In the genomic region with DNA sequence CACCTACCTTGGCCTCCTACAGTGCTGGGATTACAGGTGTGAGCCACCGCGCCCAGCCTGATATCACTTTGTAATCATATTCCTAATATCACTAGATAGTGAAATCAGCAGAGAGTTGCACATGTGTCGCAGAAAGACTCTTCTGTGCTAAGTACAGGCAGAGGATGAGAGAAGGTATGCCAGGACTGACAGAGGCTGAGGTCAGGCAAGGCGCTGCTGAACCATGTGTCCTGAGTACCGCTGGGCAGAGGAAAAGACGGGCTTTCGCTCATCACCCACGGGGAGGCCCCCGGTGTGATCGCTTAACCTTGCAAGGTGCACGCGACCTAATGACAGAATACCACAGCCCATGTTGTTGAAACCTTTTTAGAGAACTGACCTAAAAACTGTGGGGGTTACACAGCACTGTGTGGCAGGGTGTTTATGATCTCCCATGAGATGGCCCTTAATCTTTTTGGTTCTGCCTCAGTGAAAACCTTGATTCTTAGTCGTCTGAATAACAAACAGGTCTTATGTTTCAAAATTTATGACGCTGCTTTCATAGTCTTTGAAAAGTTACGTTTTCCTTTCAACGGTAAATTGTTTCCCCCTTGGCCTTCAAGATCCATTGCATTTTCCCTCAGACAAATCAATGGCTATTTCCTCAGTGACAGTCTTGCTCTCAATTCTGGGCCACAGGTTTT, we compare ENCODE assay signal across 1 cellular context.
TF ChIP-seq lines count a peak whose summit lies in the region.

No MANE protein-coding gene starts in this region.

TF ChIP-seq in GM12878, 131 proteins besides CTCF, POLR2A, EP300 and RAD21:
- peak in 1 of 2 experiments; percentile 69; a peak in 2 of 4 replicates for TF ChIP-seq BHLHE40 (IDR thresholded peaks at IDR 0.05; ENCODE audit: borderline replicate concordance in 1 of 2, low read depth in 2 of 2, low read length in 1 of 2)
- no peak for TF ChIP-seq NFIC (IDR thresholded peaks at IDR 0.05; ENCODE audit: low read depth, low read length)
- TF ChIP-seq, protein P1, sequence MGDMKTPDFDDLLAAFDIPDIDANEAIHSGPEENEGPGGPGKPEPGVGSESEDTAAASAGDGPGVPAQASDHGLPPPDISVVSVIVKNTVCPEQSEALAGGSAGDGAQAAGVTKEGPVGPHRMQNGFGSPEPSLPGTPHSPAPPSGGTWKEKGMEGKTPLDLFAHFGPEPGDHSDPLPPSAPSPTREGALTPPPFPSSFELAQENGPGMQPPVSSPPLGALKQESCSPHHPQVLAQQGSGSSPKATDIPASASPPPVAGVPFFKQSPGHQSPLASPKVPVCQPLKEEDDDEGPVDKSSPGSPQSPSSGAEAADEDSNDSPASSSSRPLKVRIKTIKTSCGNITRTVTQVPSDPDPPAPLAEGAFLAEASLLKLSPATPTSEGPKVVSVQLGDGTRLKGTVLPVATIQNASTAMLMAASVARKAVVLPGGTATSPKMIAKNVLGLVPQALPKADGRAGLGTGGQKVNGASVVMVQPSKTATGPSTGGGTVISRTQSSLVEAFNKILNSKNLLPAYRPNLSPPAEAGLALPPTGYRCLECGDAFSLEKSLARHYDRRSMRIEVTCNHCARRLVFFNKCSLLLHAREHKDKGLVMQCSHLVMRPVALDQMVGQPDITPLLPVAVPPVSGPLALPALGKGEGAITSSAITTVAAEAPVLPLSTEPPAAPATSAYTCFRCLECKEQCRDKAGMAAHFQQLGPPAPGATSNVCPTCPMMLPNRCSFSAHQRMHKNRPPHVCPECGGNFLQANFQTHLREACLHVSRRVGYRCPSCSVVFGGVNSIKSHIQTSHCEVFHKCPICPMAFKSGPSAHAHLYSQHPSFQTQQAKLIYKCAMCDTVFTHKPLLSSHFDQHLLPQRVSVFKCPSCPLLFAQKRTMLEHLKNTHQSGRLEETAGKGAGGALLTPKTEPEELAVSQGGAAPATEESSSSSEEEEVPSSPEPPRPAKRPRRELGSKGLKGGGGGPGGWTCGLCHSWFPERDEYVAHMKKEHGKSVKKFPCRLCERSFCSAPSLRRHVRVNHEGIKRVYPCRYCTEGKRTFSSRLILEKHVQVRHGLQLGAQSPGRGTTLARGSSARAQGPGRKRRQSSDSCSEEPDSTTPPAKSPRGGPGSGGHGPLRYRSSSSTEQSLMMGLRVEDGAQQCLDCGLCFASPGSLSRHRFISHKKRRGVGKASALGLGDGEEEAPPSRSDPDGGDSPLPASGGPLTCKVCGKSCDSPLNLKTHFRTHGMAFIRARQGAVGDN (IDR thresholded peaks at IDR 0.05) = no peak
- peak; percentile 13; the same call in 1 of the 2 replicates for TF ChIP-seq SPI1 (IDR thresholded peaks at IDR 0.05; ENCODE audit: borderline replicate concordance, insufficient read depth, low read depth, low read length)
- no peak for TF ChIP-seq NRF1 (conservative IDR thresholded peaks at IDR 0.05; ENCODE audit: low read depth, low read length)
- TF ChIP-seq, protein P2, sequence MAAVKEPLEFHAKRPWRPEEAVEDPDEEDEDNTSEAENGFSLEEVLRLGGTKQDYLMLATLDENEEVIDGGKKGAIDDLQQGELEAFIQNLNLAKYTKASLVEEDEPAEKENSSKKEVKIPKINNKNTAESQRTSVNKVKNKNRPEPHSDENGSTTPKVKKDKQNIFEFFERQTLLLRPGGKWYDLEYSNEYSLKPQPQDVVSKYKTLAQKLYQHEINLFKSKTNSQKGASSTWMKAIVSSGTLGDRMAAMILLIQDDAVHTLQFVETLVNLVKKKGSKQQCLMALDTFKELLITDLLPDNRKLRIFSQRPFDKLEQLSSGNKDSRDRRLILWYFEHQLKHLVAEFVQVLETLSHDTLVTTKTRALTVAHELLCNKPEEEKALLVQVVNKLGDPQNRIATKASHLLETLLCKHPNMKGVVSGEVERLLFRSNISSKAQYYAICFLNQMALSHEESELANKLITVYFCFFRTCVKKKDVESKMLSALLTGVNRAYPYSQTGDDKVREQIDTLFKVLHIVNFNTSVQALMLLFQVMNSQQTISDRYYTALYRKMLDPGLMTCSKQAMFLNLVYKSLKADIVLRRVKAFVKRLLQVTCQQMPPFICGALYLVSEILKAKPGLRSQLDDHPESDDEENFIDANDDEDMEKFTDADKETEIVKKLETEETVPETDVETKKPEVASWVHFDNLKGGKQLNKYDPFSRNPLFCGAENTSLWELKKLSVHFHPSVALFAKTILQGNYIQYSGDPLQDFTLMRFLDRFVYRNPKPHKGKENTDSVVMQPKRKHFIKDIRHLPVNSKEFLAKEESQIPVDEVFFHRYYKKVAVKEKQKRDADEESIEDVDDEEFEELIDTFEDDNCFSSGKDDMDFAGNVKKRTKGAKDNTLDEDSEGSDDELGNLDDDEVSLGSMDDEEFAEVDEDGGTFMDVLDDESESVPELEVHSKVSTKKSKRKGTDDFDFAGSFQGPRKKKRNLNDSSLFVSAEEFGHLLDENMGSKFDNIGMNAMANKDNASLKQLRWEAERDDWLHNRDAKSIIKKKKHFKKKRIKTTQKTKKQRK (IDR thresholded peaks at IDR 0.05; ENCODE audit: low read depth, low read length) = no peak
